8 cellular contexts compared by ENCODE assay signal in genomic region chr2:60554649-60555065, GRCh38. TPM values are rescaled to one million over a fixed set of nuclear protein-coding genes. Genes with fewer than 3 reads are reported as not detected.
DNase-seq lines count a peak whose midpoint lies in the region; ATAC-seq and TF ChIP-seq lines count a peak whose summit lies in the region.

No MANE protein-coding gene starts in this region.

- H3K27me3 Mint-ChIP-seq in activated T-helper 2 cell treated with anti-CD3 and anti-CD28 coated beads, Interferon-gamma antibody, Interleukin-2, Interleukin-4, amounts not matched to agents 10 μg/mL and 5 μg/mL and 100 μg/mL, durations not matched to agents 14 hours and 24 hours and 36 hours (ENCODE audit: low read depth): peaks cover 69% of the 10 kb centered on the region

- WGBS in spleen, 5 donors: 0 to 1% (median 0%) methylated on average over 26 to 28 of the region's 28 CpGs

- peak overlapping the region; percentile 72 for H3K4me3 ChIP-seq in GM08714 (ENCODE audit: low read length)
- peak overlapping the region; percentile 79 for H3K4me3 ChIP-seq in iPS-18c (ENCODE audit: insufficient read depth, low read depth, low read length)
- H3K4me3 ChIP-seq in spleen: peak overlapping the region; percentile 63 to 94 (median 82)

- no peaks in the 10 kb centered on the region for H3K36me3 Mint-ChIP-seq in activated T-helper 2 cell treated with anti-CD3 and anti-CD28 coated beads, Interferon-gamma antibody, Interleukin-2, Interleukin-4, amounts not matched to agents 10 μg/mL and 5 μg/mL and 100 μg/mL, durations not matched to agents 14 hours and 24 hours and 36 hours (ENCODE audit: low read depth)

- H3K4me3 Mint-ChIP-seq in activated T-helper 2 cell treated with anti-CD3 and anti-CD28 coated beads, Interferon-gamma antibody, Interleukin-2, Interleukin-4, amounts not matched to agents 10 μg/mL and 5 μg/mL and 100 μg/mL, durations not matched to agents 14 hours and 24 hours and 36 hours (ENCODE audit: low read depth): peak overlapping the region; percentile 73

- no peaks in the 10 kb centered on the region for H3K9me3 ChIP-seq in iPS-18c (ENCODE audit: control insufficient read depth, insufficient read depth, low read length)
- no peaks in the 10 kb centered on the region for H3K9me3 ChIP-seq in spleen

- no peak overlapping the region for H3K27ac Mint-ChIP-seq in activated T-helper 2 cell treated with anti-CD3 and anti-CD28 coated beads, Interferon-gamma antibody, Interleukin-2, Interleukin-4, amounts not matched to agents 10 μg/mL and 5 μg/mL and 100 μg/mL, durations not matched to agents 14 hours and 24 hours and 36 hours

- H3K4me1 ChIP-seq in spleen: peaks cover 19 to 89% (median 66%) of the 10 kb centered on the region in 6 donors

- no peaks in the 10 kb centered on the region for H3K36me3 ChIP-seq in spleen

- intact Hi-C loops in activated T-helper 2 cell treated with anti-CD3 and anti-CD28 coated beads, Interferon-gamma antibody, Interleukin-2, Interleukin-4, amounts not matched to agents 10 μg/mL and 5 μg/mL and 100 μg/mL, durations not matched to agents 14 hours and 24 hours and 36 hours (cut with micrococcal nuclease): loop anchor here (2.0 to 10.0 kb wide), 3 partner anchors 14 to 1530 kb away; no protein-coding TSS in a partner anchor
- intact Hi-C loops in spleen (cut with DNase I; ENCODE audit: low total_unique reads): loop anchor here (10.0 kb wide), 1 partner anchor 1250 kb away; no protein-coding TSS in a partner anchor

- H3K27ac ChIP-seq in spleen: peak overlapping the region; percentile 44 to 92 (median 85)

- ATAC-seq in HG03066 (IDR thresholded peaks at IDR 0.05; ENCODE audit: low read depth, unreplicated experiment): peak; percentile 1

- no peaks in the 10 kb centered on the region for H3K9me3 Mint-ChIP-seq in activated T-helper 2 cell treated with anti-CD3 and anti-CD28 coated beads, Interferon-gamma antibody, Interleukin-2, Interleukin-4, amounts not matched to agents 10 μg/mL and 5 μg/mL and 100 μg/mL, durations not matched to agents 14 hours and 24 hours and 36 hours

- DNase-seq in activated T-helper 2 cell treated with anti-CD3 and anti-CD28 coated beads, Interferon-gamma antibody, Interleukin-2, Interleukin-4, amounts not matched to agents 10 μg/mL and 5 μg/mL and 100 μg/mL, durations not matched to agents 14 hours and 24 hours and 36 hours (ENCODE audit: low spot score): no peak
- DNase-seq in spleen (peak; percentile 87), iPS-NIHi7 (ENCODE audit: extremely low spot score) (no peak), ureter (ENCODE audit: low spot score) (no peak), middle frontal gyrus (ENCODE audit: extremely low spot score, low spot score) (no peak)

- H3K4me1 Mint-ChIP-seq in activated T-helper 2 cell treated with anti-CD3 and anti-CD28 coated beads, Interferon-gamma antibody, Interleukin-2, Interleukin-4, amounts not matched to agents 10 μg/mL and 5 μg/mL and 100 μg/mL, durations not matched to agents 14 hours and 24 hours and 36 hours (ENCODE audit: low read depth): peaks cover 28% of the 10 kb centered on the region

- peaks cover 0 to 96% (median 39%) of the 10 kb centered on the region in 7 donors for H3K27me3 ChIP-seq in spleen (replicated peaks in 1 of 7)

- no peak for TF ChIP-seq POLR2A in spleen (IDR thresholded peaks at IDR 0.05)

- no peak for TF ChIP-seq CTCF in spleen (IDR thresholded peaks at IDR 0.05 in 8 of 11, conservative IDR thresholded peaks at IDR 0.05 in 3 of 11)

RNA-seq across cellular contexts. Expression of gene BCL11A, which starts 1.2 kb away (rescaled TPM):
- 0.21 TPM in 2 replicates for total RNA-seq in activated T-helper 2 cell treated with anti-CD3 and anti-CD28 coated beads, Interferon-gamma antibody, Interleukin-2, Interleukin-4, amounts not matched to agents 10 μg/mL and 5 μg/mL and 100 μg/mL, durations not matched to agents 14 hours and 24 hours and 36 hours
- total RNA-seq in spleen (100 to 1,000 TPM in 3 of 7 donors, 10 to 100 TPM in 4; 65.9 to 121 (median 92.7) TPM), ureter (31.4 TPM)
- polyA plus RNA-seq in spleen: 10 to 100 TPM; 41.1 to 61.6 (median 44.8) TPM

Comparison
In these comparisons a context has a peak if more than half of its experiments do, and no peak if none do; other contexts are left out.
1. RNA of gene BCL11A, which starts 1.2 kb away (total RNA-seq): 65.9 to 121 TPM in spleen and 31.4 TPM in ureter (single experiment); 0.21 TPM in activated T-helper 2 cell treated with anti-CD3 and anti-CD28 coated beads, Interferon-gamma antibody, Interleukin-2, Interleukin-4, amounts not matched to agents 10 μg/mL and 5 μg/mL and 100 μg/mL, durations not matched to agents 14 hours and 24 hours and 36 hours; every median in the first group is over 10 times any median in the second.
2. Peak in every context shown above with its lines, with median percentiles within 50 percentile points of each other: H3K4me3 ChIP-seq.